1 cellular context compared by ENCODE assay signal in the genomic region with DNA sequence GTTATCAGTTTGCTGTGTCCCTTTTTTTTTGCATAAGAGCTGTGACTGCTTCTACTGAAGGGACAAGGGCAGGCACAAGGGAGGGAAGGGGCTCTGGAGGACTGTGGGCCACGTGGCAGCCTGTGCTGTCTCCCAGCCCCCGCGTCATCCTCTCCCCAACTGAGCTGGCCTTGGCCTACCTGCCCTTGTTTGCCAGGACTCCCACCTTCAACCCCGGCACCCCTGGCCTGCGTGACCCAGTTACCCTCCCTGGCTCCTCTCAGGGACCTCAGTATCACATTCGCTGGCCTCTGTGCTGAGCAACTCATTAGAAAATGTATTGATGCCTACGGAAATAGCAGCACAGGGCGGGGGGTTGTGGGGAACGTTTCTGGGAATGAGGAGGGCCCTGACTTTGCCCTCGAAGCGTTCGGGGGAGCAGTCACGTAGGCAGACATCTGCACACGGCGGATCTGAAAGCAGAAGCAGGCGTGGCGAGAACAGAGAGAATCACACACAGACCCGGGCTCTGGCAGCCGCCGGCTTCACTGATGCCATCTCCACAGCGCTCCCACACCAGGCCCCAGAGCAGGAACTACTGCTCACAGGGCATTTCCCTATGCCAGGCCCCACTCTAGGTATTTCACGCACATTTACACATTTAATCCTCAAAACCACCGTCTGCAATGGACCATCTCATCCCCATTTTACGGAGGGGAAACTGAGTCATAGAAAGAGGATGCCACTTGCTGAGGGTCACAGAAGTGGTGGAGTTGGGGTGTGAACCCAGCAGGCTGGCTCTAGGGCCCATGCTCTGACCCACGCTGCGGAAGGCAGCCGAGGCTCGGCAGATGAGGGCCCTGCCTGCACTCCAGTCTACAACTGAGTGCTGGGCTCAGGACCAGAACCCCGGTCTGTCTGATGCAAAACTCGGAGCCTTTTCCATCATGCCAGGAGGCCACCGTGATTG.
TF ChIP-seq lines count a peak whose summit lies in the region.

No MANE protein-coding gene starts in this region.

TF ChIP-seq in WTC11, 78 proteins besides CTCF, POLR2A, EP300 and RAD21:
- TF ChIP-seq, protein P1, sequence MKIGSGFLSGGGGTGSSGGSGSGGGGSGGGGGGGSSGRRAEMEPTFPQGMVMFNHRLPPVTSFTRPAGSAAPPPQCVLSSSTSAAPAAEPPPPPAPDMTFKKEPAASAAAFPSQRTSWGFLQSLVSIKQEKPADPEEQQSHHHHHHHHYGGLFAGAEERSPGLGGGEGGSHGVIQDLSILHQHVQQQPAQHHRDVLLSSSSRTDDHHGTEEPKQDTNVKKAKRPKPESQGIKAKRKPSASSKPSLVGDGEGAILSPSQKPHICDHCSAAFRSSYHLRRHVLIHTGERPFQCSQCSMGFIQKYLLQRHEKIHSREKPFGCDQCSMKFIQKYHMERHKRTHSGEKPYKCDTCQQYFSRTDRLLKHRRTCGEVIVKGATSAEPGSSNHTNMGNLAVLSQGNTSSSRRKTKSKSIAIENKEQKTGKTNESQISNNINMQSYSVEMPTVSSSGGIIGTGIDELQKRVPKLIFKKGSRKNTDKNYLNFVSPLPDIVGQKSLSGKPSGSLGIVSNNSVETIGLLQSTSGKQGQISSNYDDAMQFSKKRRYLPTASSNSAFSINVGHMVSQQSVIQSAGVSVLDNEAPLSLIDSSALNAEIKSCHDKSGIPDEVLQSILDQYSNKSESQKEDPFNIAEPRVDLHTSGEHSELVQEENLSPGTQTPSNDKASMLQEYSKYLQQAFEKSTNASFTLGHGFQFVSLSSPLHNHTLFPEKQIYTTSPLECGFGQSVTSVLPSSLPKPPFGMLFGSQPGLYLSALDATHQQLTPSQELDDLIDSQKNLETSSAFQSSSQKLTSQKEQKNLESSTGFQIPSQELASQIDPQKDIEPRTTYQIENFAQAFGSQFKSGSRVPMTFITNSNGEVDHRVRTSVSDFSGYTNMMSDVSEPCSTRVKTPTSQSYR (CRISPR knock-in tag; IDR thresholded peaks at IDR 0.05) = no peak
- TF ChIP-seq ZSCAN18 (CRISPR knock-in tag; IDR thresholded peaks at IDR 0.05) = no peak
- TF ChIP-seq, protein P2, sequence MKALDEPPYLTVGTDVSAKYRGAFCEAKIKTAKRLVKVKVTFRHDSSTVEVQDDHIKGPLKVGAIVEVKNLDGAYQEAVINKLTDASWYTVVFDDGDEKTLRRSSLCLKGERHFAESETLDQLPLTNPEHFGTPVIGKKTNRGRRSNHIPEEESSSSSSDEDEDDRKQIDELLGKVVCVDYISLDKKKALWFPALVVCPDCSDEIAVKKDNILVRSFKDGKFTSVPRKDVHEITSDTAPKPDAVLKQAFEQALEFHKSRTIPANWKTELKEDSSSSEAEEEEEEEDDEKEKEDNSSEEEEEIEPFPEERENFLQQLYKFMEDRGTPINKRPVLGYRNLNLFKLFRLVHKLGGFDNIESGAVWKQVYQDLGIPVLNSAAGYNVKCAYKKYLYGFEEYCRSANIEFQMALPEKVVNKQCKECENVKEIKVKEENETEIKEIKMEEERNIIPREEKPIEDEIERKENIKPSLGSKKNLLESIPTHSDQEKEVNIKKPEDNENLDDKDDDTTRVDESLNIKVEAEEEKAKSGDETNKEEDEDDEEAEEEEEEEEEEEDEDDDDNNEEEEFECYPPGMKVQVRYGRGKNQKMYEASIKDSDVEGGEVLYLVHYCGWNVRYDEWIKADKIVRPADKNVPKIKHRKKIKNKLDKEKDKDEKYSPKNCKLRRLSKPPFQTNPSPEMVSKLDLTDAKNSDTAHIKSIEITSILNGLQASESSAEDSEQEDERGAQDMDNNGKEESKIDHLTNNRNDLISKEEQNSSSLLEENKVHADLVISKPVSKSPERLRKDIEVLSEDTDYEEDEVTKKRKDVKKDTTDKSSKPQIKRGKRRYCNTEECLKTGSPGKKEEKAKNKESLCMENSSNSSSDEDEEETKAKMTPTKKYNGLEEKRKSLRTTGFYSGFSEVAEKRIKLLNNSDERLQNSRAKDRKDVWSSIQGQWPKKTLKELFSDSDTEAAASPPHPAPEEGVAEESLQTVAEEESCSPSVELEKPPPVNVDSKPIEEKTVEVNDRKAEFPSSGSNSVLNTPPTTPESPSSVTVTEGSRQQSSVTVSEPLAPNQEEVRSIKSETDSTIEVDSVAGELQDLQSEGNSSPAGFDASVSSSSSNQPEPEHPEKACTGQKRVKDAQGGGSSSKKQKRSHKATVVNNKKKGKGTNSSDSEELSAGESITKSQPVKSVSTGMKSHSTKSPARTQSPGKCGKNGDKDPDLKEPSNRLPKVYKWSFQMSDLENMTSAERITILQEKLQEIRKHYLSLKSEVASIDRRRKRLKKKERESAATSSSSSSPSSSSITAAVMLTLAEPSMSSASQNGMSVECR (CRISPR knock-in tag; IDR thresholded peaks at IDR 0.05; ENCODE audit: borderline replicate concordance) = no peak
- TF ChIP-seq CREB1 (CRISPR knock-in tag; IDR thresholded peaks at IDR 0.05) = no peak
- no peak for TF ChIP-seq ZNF512 (CRISPR knock-in tag; IDR thresholded peaks at IDR 0.05; ENCODE audit: borderline replicate concordance)
